Comparison of ENCODE assay signal across 21 cellular contexts in the genomic region with DNA sequence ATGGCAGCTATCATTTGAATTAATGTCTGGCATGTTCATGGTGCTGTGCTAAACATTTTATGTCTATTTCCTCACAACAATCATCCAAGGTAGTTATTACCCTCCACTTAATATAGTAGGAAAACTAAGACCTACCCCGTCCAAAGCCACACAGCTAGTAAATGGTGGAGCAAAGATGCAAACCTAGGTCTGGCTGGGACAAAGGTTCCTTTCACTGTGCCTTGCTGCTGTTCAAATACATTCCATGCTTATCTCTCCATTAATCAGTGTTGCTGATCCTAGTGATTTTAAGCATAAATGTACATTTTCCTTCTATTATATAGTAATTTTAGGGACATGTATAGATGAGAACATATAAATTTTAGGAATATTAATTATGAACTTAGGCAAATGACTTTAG. TPM values are rescaled to one million over a fixed set of nuclear protein-coding genes. Genes with fewer than 3 reads are reported as not detected.
DNase-seq lines count a peak whose midpoint lies in the region; TF ChIP-seq lines count a peak whose summit lies in the region.
"Had no signal": no experiment of that assay in that cellular context is flagged by ENCODE, and none has a peak within 500 bp of the region (broad histone marks: within the 10 kb centered on the region; RNA-seq: fewer than 3 reads in every experiment).

No MANE protein-coding gene starts in this region.

- H3K27me3 Mint-ChIP-seq in mesothelial cell of epicardium (ENCODE audit: low read depth) = no peaks in the 10 kb centered on the region
- H3K27me3 Mint-ChIP-seq: CD4-positive, alpha-beta T cell; IgD-negative memory B cell had no signal

- DNase-seq in NCI-H2227 treated with DMSO at 0.1 percent for 48 hours (lab: John Stamatoyannopoulos, UW) (peak; percentile 5), NCI-H2227 (lab: John Stamatoyannopoulos, UW; ENCODE audit: unreplicated experiment) (no peak), HuH-7.5 (ENCODE audit: low spot score) (peak; percentile 15), WERI-Rb-1 (no peak), activated gamma-delta T cell (lab: John Stamatoyannopoulos, UW) (no peak), mesothelial cell of epicardium (ENCODE audit: low spot score in 2 of 2, unreplicated experiment in 2 of 2) (no peak)
- DNase-seq in activated effector memory CD4-positive, alpha-beta T cell treated with Interleukin-2 at 50 U/mL for 16 hours = no peak
- DNase-seq: AML-193; Calu3; CD4-positive, alpha-beta T cell; DMS53; DND-41; EL; GOT3; H9 had no signal

- no peak for TF ChIP-seq CTCF in WERI-Rb-1 (IDR thresholded peaks at IDR 0.05; ENCODE audit: low read depth, low read length)
- TF ChIP-seq CTCF in mesothelial cell of epicardium (IDR thresholded peaks at IDR 0.05; ENCODE audit: unreplicated experiment) = no peak

- no peaks in the 10 kb centered on the region for H3K27me3 ChIP-seq in WERI-Rb-1 (ENCODE audit: insufficient read depth, low read depth, severe bottlenecking)

- H3K36me3 ChIP-seq in WERI-Rb-1 = no peaks in the 10 kb centered on the region; the same call in 1 of the 2 replicates

- H3K4me1 Mint-ChIP-seq in mesothelial cell of epicardium = peaks cover 4% of the 10 kb centered on the region

- peaks cover 2% of the 10 kb centered on the region for H3K36me3 Mint-ChIP-seq in mesothelial cell of epicardium

- no peak overlapping the region for H3K27ac Mint-ChIP-seq in mesothelial cell of epicardium
- H3K27ac Mint-ChIP-seq: CD4-positive, alpha-beta T cell; H9; IgD-negative memory B cell had no signal

- H3K4me3 ChIP-seq in WERI-Rb-1 (ENCODE audit: low read depth, low read length) = no peak overlapping the region
- H3K4me3 ChIP-seq: A549, GM12878 had no signal

- H3K9me3 Mint-ChIP-seq in mesothelial cell of epicardium = no peaks in the 10 kb centered on the region
- H3K9me3 Mint-ChIP-seq: CD4-positive, alpha-beta T cell; H9; IgD-negative memory B cell had no signal

- peak overlapping the region; percentile 68; the same call in 1 of the 2 replicates for H3K27ac ChIP-seq in WERI-Rb-1
- H3K27ac ChIP-seq: 22Rv1, A549, C4-2B had no signal

- H3K9me3 ChIP-seq in WERI-Rb-1 (ENCODE audit: severe bottlenecking) = no peaks in the 10 kb centered on the region
- H3K9me3 ChIP-seq: A549 had no signal

- no peak overlapping the region for H3K4me3 Mint-ChIP-seq in mesothelial cell of epicardium
- H3K4me3 Mint-ChIP-seq: CD4-positive, alpha-beta T cell; H9; IgD-negative memory B cell had no signal

RNA-seq across cellular contexts. Expression of gene CCDC125, which starts 38.7 kb away (rescaled TPM):
- total RNA-seq in mesothelial cell of epicardium = 9.0 to 9.7 TPM (median 9.1 TPM) in 3 replicates
- total RNA-seq: G401 had no signal

RNA-seq across cellular contexts. Expression of gene CDK7, which starts 59.2 kb away (rescaled TPM):
- total RNA-seq in mesothelial cell of epicardium = 25.1 to 26.5 TPM (median 26.4 TPM) in 3 replicates

Comparison
In these comparisons a context has a peak if more than half of its experiments do, and no peak if none do; other contexts are left out.
1. DNase-seq: peak in NCI-H2227 treated with DMSO at 0.1 percent for 48 hours (single experiment) and HuH-7.5 (single experiment); none in NCI-H2227 (single experiment), WERI-Rb-1 (single experiment), activated effector memory CD4-positive, alpha-beta T cell treated with Interleukin-2 at 50 U/mL for 16 hours (single experiment), activated gamma-delta T cell (single experiment) and mesothelial cell of epicardium (0 of 2).